1 cellular context compared by ENCODE assay signal in the genomic region with DNA sequence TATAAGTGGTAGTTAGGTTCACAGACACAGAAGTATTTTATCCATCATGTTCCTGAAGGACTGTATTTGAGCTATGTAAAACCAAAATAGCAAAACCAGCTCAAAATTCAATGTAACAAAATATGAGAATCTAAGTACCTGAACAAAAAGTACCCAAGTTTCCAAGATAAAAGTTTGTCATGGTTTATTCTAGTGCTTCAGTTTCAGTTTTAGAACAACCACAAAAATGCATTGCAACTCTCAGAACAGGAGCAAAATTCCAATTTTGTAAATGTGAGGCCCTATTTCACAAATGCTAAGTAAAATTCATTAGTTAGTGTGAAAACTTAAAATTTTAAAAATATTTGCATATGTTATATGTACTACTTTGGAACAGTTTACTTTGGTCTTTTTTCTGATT.
TF ChIP-seq lines count a peak whose summit lies in the region.

No MANE protein-coding gene starts in this region.

TF ChIP-seq in GM12878, 131 proteins besides CTCF, POLR2A, EP300 and RAD21:
- TF ChIP-seq RCOR1 (conservative IDR thresholded peaks at IDR 0.05; ENCODE audit: low read depth, low read length) (no peak), ZNF207 (IDR thresholded peaks at IDR 0.05; ENCODE audit: borderline replicate concordance) (no peak), JUNB (IDR thresholded peaks at IDR 0.05) (peak; percentile 61), MYC (IDR thresholded peaks at IDR 0.05; ENCODE audit: insufficient read depth, insufficient read length, insufficient replicate concordance, low read length, severe bottlenecking) (no peak), IKZF2 (IDR thresholded peaks at IDR 0.05) (peak; percentile 47 to 59; a peak in 3 of 4 replicates), CBFB (IDR thresholded peaks at IDR 0.05; ENCODE audit: low read depth) (peak; percentile 43; the same call in 1 of the 2 replicates), MTA3 (IDR thresholded peaks at IDR 0.05; ENCODE audit: borderline replicate concordance, low read length) (no peak), BCL11A (IDR thresholded peaks at IDR 0.05; ENCODE audit: low read depth, low read length) (0 out of 2 replicates have a peak, but pooled peaks have one; percentile 28), MEF2A (IDR thresholded peaks at IDR 0.05; ENCODE audit: insufficient read depth, low read depth, low read length) (peak; percentile 88), RELA (IDR thresholded peaks at IDR 0.05; ENCODE audit: borderline replicate concordance, partially characterized antibody) (peak; percentile 28), TCF7 (IDR thresholded peaks at IDR 0.05; ENCODE audit: borderline replicate concordance) (0 out of 2 replicates have a peak, but pooled peaks have one; percentile 34), IRF4 (IDR thresholded peaks at IDR 0.05; ENCODE audit: low read depth, low read length) (0 out of 2 replicates have a peak, but pooled peaks have one; percentile 23), FOXM1 (IDR thresholded peaks at IDR 0.05; ENCODE audit: low read depth, low read length) (peak; percentile 82), CREM (IDR thresholded peaks at IDR 0.05; ENCODE audit: low read depth) (peak; percentile 31; the same call in 1 of the 2 replicates), STAT3 (IDR thresholded peaks at IDR 0.05; ENCODE audit: low read depth, low read length) (no peak), ZBED1 (IDR thresholded peaks at IDR 0.05; ENCODE audit: borderline replicate concordance) (no peak), HDAC6 (IDR thresholded peaks at IDR 0.05; ENCODE audit: unreplicated experiment) (no peak), NFIC (IDR thresholded peaks at IDR 0.05; ENCODE audit: low read depth, low read length) (peak; percentile 87), SREBF2 (IDR thresholded peaks at IDR 0.05; ENCODE audit: low read length) (no peak), POLR2AphosphoS2 (IDR thresholded peaks at IDR 0.05; ENCODE audit: low read depth, low read length) (no peak), IKZF1 (conservative IDR thresholded peaks at IDR 0.05) (peak; percentile 54; the same call in 1 of the 2 replicates), RUNX3 (IDR thresholded peaks at IDR 0.05; ENCODE audit: low read length) (peak; percentile 87)
- TF ChIP-seq, protein P1, sequence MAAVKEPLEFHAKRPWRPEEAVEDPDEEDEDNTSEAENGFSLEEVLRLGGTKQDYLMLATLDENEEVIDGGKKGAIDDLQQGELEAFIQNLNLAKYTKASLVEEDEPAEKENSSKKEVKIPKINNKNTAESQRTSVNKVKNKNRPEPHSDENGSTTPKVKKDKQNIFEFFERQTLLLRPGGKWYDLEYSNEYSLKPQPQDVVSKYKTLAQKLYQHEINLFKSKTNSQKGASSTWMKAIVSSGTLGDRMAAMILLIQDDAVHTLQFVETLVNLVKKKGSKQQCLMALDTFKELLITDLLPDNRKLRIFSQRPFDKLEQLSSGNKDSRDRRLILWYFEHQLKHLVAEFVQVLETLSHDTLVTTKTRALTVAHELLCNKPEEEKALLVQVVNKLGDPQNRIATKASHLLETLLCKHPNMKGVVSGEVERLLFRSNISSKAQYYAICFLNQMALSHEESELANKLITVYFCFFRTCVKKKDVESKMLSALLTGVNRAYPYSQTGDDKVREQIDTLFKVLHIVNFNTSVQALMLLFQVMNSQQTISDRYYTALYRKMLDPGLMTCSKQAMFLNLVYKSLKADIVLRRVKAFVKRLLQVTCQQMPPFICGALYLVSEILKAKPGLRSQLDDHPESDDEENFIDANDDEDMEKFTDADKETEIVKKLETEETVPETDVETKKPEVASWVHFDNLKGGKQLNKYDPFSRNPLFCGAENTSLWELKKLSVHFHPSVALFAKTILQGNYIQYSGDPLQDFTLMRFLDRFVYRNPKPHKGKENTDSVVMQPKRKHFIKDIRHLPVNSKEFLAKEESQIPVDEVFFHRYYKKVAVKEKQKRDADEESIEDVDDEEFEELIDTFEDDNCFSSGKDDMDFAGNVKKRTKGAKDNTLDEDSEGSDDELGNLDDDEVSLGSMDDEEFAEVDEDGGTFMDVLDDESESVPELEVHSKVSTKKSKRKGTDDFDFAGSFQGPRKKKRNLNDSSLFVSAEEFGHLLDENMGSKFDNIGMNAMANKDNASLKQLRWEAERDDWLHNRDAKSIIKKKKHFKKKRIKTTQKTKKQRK (IDR thresholded peaks at IDR 0.05; ENCODE audit: low read depth, low read length): no peak
- TF ChIP-seq, protein P2, sequence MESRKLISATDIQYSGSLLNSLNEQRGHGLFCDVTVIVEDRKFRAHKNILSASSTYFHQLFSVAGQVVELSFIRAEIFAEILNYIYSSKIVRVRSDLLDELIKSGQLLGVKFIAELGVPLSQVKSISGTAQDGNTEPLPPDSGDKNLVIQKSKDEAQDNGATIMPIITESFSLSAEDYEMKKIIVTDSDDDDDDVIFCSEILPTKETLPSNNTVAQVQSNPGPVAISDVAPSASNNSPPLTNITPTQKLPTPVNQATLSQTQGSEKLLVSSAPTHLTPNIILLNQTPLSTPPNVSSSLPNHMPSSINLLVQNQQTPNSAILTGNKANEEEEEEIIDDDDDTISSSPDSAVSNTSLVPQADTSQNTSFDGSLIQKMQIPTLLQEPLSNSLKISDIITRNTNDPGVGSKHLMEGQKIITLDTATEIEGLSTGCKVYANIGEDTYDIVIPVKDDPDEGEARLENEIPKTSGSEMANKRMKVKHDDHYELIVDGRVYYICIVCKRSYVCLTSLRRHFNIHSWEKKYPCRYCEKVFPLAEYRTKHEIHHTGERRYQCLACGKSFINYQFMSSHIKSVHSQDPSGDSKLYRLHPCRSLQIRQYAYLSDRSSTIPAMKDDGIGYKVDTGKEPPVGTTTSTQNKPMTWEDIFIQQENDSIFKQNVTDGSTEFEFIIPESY (IDR thresholded peaks at IDR 0.05): no peak
- TF ChIP-seq, protein P3, sequence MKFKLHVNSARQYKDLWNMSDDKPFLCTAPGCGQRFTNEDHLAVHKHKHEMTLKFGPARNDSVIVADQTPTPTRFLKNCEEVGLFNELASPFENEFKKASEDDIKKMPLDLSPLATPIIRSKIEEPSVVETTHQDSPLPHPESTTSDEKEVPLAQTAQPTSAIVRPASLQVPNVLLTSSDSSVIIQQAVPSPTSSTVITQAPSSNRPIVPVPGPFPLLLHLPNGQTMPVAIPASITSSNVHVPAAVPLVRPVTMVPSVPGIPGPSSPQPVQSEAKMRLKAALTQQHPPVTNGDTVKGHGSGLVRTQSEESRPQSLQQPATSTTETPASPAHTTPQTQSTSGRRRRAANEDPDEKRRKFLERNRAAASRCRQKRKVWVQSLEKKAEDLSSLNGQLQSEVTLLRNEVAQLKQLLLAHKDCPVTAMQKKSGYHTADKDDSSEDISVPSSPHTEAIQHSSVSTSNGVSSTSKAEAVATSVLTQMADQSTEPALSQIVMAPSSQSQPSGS (IDR thresholded peaks at IDR 0.05; ENCODE audit: low read length): peak; percentile 55; the same call in 1 of the 2 replicates
- TF ChIP-seq, protein P4, sequence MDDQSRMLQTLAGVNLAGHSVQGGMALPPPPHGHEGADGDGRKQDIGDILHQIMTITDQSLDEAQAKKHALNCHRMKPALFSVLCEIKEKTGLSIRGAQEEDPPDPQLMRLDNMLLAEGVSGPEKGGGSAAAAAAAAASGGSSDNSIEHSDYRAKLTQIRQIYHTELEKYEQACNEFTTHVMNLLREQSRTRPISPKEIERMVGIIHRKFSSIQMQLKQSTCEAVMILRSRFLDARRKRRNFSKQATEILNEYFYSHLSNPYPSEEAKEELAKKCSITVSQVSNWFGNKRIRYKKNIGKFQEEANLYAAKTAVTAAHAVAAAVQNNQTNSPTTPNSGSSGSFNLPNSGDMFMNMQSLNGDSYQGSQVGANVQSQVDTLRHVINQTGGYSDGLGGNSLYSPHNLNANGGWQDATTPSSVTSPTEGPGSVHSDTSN (IDR thresholded peaks at IDR 0.05; ENCODE audit: insufficient replicate concordance, low read depth, low read length): no peak
- TF ChIP-seq, protein P5, sequence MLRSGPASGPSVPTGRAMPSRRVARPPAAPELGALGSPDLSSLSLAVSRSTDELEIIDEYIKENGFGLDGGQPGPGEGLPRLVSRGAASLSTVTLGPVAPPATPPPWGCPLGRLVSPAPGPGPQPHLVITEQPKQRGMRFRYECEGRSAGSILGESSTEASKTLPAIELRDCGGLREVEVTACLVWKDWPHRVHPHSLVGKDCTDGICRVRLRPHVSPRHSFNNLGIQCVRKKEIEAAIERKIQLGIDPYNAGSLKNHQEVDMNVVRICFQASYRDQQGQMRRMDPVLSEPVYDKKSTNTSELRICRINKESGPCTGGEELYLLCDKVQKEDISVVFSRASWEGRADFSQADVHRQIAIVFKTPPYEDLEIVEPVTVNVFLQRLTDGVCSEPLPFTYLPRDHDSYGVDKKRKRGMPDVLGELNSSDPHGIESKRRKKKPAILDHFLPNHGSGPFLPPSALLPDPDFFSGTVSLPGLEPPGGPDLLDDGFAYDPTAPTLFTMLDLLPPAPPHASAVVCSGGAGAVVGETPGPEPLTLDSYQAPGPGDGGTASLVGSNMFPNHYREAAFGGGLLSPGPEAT (IDR thresholded peaks at IDR 0.05; ENCODE audit: low read depth): peak; percentile 83
- TF ChIP-seq, protein P6, sequence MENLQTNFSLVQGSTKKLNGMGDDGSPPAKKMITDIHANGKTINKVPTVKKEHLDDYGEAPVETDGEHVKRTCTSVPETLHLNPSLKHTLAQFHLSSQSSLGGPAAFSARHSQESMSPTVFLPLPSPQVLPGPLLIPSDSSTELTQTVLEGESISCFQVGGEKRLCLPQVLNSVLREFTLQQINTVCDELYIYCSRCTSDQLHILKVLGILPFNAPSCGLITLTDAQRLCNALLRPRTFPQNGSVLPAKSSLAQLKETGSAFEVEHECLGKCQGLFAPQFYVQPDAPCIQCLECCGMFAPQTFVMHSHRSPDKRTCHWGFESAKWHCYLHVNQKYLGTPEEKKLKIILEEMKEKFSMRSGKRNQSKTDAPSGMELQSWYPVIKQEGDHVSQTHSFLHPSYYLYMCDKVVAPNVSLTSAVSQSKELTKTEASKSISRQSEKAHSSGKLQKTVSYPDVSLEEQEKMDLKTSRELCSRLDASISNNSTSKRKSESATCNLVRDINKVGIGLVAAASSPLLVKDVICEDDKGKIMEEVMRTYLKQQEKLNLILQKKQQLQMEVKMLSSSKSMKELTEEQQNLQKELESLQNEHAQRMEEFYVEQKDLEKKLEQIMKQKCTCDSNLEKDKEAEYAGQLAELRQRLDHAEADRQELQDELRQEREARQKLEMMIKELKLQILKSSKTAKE (IDR thresholded peaks at IDR 0.05; ENCODE audit: low read depth, poor library complexity, severe bottlenecking): no peak
- TF ChIP-seq, protein P7, sequence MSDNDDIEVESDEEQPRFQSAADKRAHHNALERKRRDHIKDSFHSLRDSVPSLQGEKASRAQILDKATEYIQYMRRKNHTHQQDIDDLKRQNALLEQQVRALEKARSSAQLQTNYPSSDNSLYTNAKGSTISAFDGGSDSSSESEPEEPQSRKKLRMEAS (IDR thresholded peaks at IDR 0.05; ENCODE audit: low read depth, low read length): no peak
